In genomic region chr14:96673706-96674105, GRCh38 we compare ENCODE assay signal across 37 cellular contexts.
"Had no signal": no experiment of that assay in that cellular context is flagged by ENCODE, and none has a peak within 500 bp of the region (broad histone marks: within the 10 kb centered on the region; RNA-seq: fewer than 3 reads in every experiment).

No MANE protein-coding gene starts in this region.

- H3K4me3 Mint-ChIP-seq: activated CD4-positive, alpha-beta memory T cell treated with anti-CD3 and anti-CD28 coated beads, Interleukin-2, amount 10 ng/mL, durations not matched to agents 7 days and 5 days; activated CD8-positive, alpha-beta memory T cell treated with anti-CD3 and anti-CD28 coated beads, Interleukin-2, amount 10 ng/mL, durations not matched to agents 7 days and 5 days; activated naive CD4-positive, alpha-beta T cell treated with anti-CD3 and anti-CD28 coated beads, Interleukin-2, amount 10 ng/mL, durations not matched to agents 7 days and 5 days; activated naive CD8-positive, alpha-beta T cell; activated naive CD8-positive, alpha-beta T cell treated with anti-CD3 and anti-CD28 coated beads, Interleukin-2, amount 50 U/mL, for 24 hours; brain; T-cell; T-helper 17 cell had no signal

- H3K27me3 Mint-ChIP-seq: brain had no signal

- H3K27me3 ChIP-seq: Peyer's patch had no signal

- H3K4me1 Mint-ChIP-seq: activated CD4-positive, alpha-beta memory T cell treated with anti-CD3 and anti-CD28 coated beads, Interleukin-2, amount 10 ng/mL, durations not matched to agents 7 days and 5 days; activated CD8-positive, alpha-beta memory T cell treated with anti-CD3 and anti-CD28 coated beads, Interleukin-2, amount 10 ng/mL, durations not matched to agents 7 days and 5 days; activated naive CD4-positive, alpha-beta T cell treated with anti-CD3 and anti-CD28 coated beads, Interleukin-2, amount 10 ng/mL, durations not matched to agents 7 days and 5 days; activated naive CD8-positive, alpha-beta T cell treated with anti-CD3 and anti-CD28 coated beads, Interleukin-2, amount 50 U/mL, for 24 hours; T-cell; T-helper 17 cell had no signal

- H3K36me3 ChIP-seq: Peyer's patch, WERI-Rb-1 had no signal

- H3K27ac ChIP-seq: Peyer's patch, RWPE1, WERI-Rb-1 had no signal

- H3K4me3 ChIP-seq: K562, Peyer's patch had no signal

- H3K9me3 ChIP-seq: Peyer's patch had no signal

- ATAC-seq: activated CD8-positive, alpha-beta memory T cell treated with anti-CD3 and anti-CD28 coated beads, Interleukin-2, amount 10 ng/mL, durations not matched to agents 7 days and 5 days; activated naive CD8-positive, alpha-beta T cell treated with anti-CD3 and anti-CD28 coated beads, Interleukin-2, amount 50 U/mL, for 24 hours; K562; PC-3; Right ventricle myocardium inferior; SK-N-SH treated with all-trans-retinoic acid at 6 μM for 48 hours; T-cell; T-helper 17 cell had no signal

- H3K36me3 Mint-ChIP-seq: activated CD8-positive, alpha-beta memory T cell treated with anti-CD3 and anti-CD28 coated beads, Interleukin-2, amount 10 ng/mL, durations not matched to agents 7 days and 5 days; activated naive CD4-positive, alpha-beta T cell treated with anti-CD3 and anti-CD28 coated beads, Interleukin-2, amount 10 ng/mL, durations not matched to agents 7 days and 5 days; activated naive CD8-positive, alpha-beta T cell; brain; T-cell had no signal

- H3K9me3 Mint-ChIP-seq: activated CD4-positive, alpha-beta memory T cell treated with anti-CD3 and anti-CD28 coated beads, Interleukin-2, amount 10 ng/mL, durations not matched to agents 7 days and 5 days; activated naive CD4-positive, alpha-beta T cell treated with anti-CD3 and anti-CD28 coated beads, Interleukin-2, amount 10 ng/mL, durations not matched to agents 7 days and 5 days; activated naive CD8-positive, alpha-beta T cell treated with anti-CD3 and anti-CD28 coated beads, Interleukin-2, amount 50 U/mL, for 24 hours had no signal

- DNase-seq: activated CD4-positive, alpha-beta memory T cell treated with anti-CD3 and anti-CD28 coated beads, Interleukin-2, amount 10 ng/mL, durations not matched to agents 7 days and 5 days; activated CD4-positive, alpha-beta T cell treated with anti-CD3 and anti-CD28 coated beads for 1 hour; activated CD4-positive, alpha-beta T cell treated with anti-CD3 and anti-CD28 coated beads for 48 hours; activated CD4-positive, CD25-positive, alpha-beta regulatory T cell; activated CD8-positive, alpha-beta memory T cell treated with anti-CD3 and anti-CD28 coated beads for 24 hours; activated CD8-positive, alpha-beta memory T cell treated with anti-CD3 and anti-CD28 coated beads, Interleukin-2, amount 10 ng/mL, durations not matched to agents 7 days and 5 days; activated CD8-positive, alpha-beta memory T cell treated with anti-CD3 and anti-CD28 coated beads, Interleukin-2, amount 50 U/mL, for 48 hours; activated effector memory CD4-positive, alpha-beta T cell treated with Interleukin-2 at 50 U/mL for 16 hours; activated naive CD4-positive, alpha-beta T cell treated with anti-CD3 and anti-CD28 coated beads, Interleukin-2, amount 10 ng/mL, durations not matched to agents 7 days and 5 days; activated naive CD8-positive, alpha-beta T cell treated with anti-CD3 and anti-CD28 coated beads, Interleukin-2, amount 50 U/mL, for 24 hours; activated T-cell treated with anti-CD3 and anti-CD28 coated beads, Interleukin-2, amount 50 U/mL, for 48 hours; anterior cingulate cortex; caudate nucleus; cerebellar nuclear complex; MV-4-11; NCI-H1092; NCI-H1417; NCI-H146; NCI-H187; NCI-H2029 treated with DMSO at 0.1 percent for 48 hours; NCI-H345; NCI-H524 treated with DMSO at 0.1 percent for 48 hours; NCI-H748 treated with DMSO at 0.1 percent for 48 hours; NK-92 treated with Interleukin-12 subunit alpha and Interleukin-12 subunit beta, amount 100 ng/mL, for 24 hours; PC-3; Peyer's patch; SIG-M5; T-cell; T-helper 17 cell; WERI-Rb-1 had no signal

- H3K4me1 ChIP-seq: Peyer's patch had no signal

- H3K27ac Mint-ChIP-seq: activated CD4-positive, alpha-beta memory T cell treated with anti-CD3 and anti-CD28 coated beads, Interleukin-2, amount 10 ng/mL, durations not matched to agents 7 days and 5 days; activated CD8-positive, alpha-beta memory T cell treated with anti-CD3 and anti-CD28 coated beads, Interleukin-2, amount 10 ng/mL, durations not matched to agents 7 days and 5 days; activated naive CD4-positive, alpha-beta T cell treated with anti-CD3 and anti-CD28 coated beads, Interleukin-2, amount 10 ng/mL, durations not matched to agents 7 days and 5 days; activated naive CD8-positive, alpha-beta T cell; activated naive CD8-positive, alpha-beta T cell treated with anti-CD3 and anti-CD28 coated beads, Interleukin-2, amount 50 U/mL, for 24 hours; T-cell; T-helper 17 cell had no signal

- FAIRE-seq: bronchial epithelial cell, K562 had no signal
